In genomic region chr6:123759472-123759871, GRCh38 we compare ENCODE assay signal across 37 cellular contexts. TPM values are rescaled to one million over a fixed set of nuclear protein-coding genes. Genes with fewer than 3 reads are reported as not detected.
"Had no signal": no experiment of that assay in that cellular context is flagged by ENCODE, and none has a peak within 500 bp of the region (broad histone marks: within the 10 kb centered on the region; RNA-seq: fewer than 3 reads in every experiment).

No MANE protein-coding gene starts in this region.

- DNase-seq: activated effector memory CD4-positive, alpha-beta T cell treated with anti-CD3 and anti-CD28 coated beads, Interleukin-2, amount 50 U/mL, for 16 hours; activated effector memory CD4-positive, alpha-beta T cell treated with Interleukin-2 at 50 U/mL for 16 hours; activated gamma-delta T cell; activated gamma-delta T cell treated with Interleukin-2 at 50 U/mL for 16 hours; activated naive CD4-positive, alpha-beta T cell; activated naive CD4-positive, alpha-beta T cell treated with anti-CD3 and anti-CD28 coated beads for 36 hours; activated naive CD4-positive, alpha-beta T cell treated with anti-CD3 and anti-CD28 coated beads, Interleukin-2, amount 10 ng/mL, durations not matched to agents 7 days and 5 days; activated naive CD4-positive, alpha-beta T cell treated with anti-CD3 and anti-CD28 coated beads, Interleukin-2, amount 50 U/mL, for 16 hours; activated naive CD4-positive, alpha-beta T cell treated with Interleukin-2 at 50 U/mL for 16 hours; activated naive CD8-positive, alpha-beta T cell treated with anti-CD3 and anti-CD28 coated beads for 36 hours; activated naive CD8-positive, alpha-beta T cell treated with anti-CD3 and anti-CD28 coated beads, Interleukin-2, amount 10 ng/mL, durations not matched to agents 7 days and 5 days; activated naive CD8-positive, alpha-beta T cell treated with anti-CD3 and anti-CD28 coated beads, Interleukin-2, amount 50 U/mL, for 24 hours; activated T-cell treated with anti-CD3 and anti-CD28 coated beads, Interleukin-2, amount 50 U/mL, for 24 hours; activated T-cell treated with anti-CD3 and anti-CD28 coated beads, Interleukin-2, amount 50 U/mL, for 4 hours; activated T-cell treated with anti-CD3 and anti-CD28 coated beads, Interleukin-2, amount 50 U/mL, for 48 hours; activated T-cell treated with anti-CD3 and anti-CD28 coated beads, Interleukin-2, amount 50 U/mL, for 72 hours; adrenal gland; amniotic stem cell; amygdala; anterior cingulate cortex; aorta; body of pancreas; brain microvascular endothelial cell; caudate nucleus; central memory CD4-positive, alpha-beta T cell; cerebellar nuclear complex had no signal

- H3K9me3 ChIP-seq: ascending aorta, body of pancreas, breast epithelium had no signal

- H3K27ac Mint-ChIP-seq: activated naive CD4-positive, alpha-beta T cell treated with anti-CD3 and anti-CD28 coated beads for 36 hours; activated naive CD4-positive, alpha-beta T cell treated with anti-CD3 and anti-CD28 coated beads, Interleukin-2, amount 10 ng/mL, durations not matched to agents 7 days and 5 days; activated naive CD4-positive, alpha-beta T cell treated with anti-CD3 and anti-CD28 coated beads, Interleukin-2, amount 50 U/mL, for 24 hours; activated naive CD4-positive, alpha-beta T cell treated with anti-CD3 and anti-CD28 coated beads, Interleukin-2, amount 50 U/mL, for 72 hours; activated naive CD8-positive, alpha-beta T cell; activated naive CD8-positive, alpha-beta T cell treated with anti-CD3 and anti-CD28 coated beads for 36 hours; activated naive CD8-positive, alpha-beta T cell treated with anti-CD3 and anti-CD28 coated beads, Interleukin-2, amount 10 ng/mL, durations not matched to agents 7 days and 5 days; activated naive CD8-positive, alpha-beta T cell treated with anti-CD3 and anti-CD28 coated beads, Interleukin-2, amount 50 U/mL, for 24 hours; activated T-cell treated with anti-CD3 and anti-CD28 coated beads, Interleukin-2, amount 50 U/mL, for 24 hours; activated T-cell treated with anti-CD3 and anti-CD28 coated beads, Interleukin-2, amount 50 U/mL, for 72 hours; activated T-helper 1 cell treated with anti-CD3 and anti-CD28 coated beads, Interleukin-12 subunit alpha, Interleukin-12 subunit beta, Interleukin-2, Interleukin-4 antibody, amounts not matched to agents 30 ng/mL and 10 ng/mL and 1 ng/mL, durations not matched to agents 14 hours and 24 hours and 36 hours; activated T-helper 17 cell treated with anti-CD3 and anti-CD28 coated beads, Interleukin-2, amount 50 U/mL, for 72 hours; activated T-helper 2 cell treated with anti-CD3 and anti-CD28 coated beads, Interferon-gamma antibody, Interleukin-2, Interleukin-4, amounts not matched to agents 10 μg/mL and 5 μg/mL and 100 μg/mL, durations not matched to agents 14 hours and 24 hours and 36 hours; brain had no signal

- H3K27me3 Mint-ChIP-seq: activated naive CD4-positive, alpha-beta T cell treated with anti-CD3 and anti-CD28 coated beads, Interleukin-2, amount 10 ng/mL, durations not matched to agents 7 days and 5 days; activated naive CD4-positive, alpha-beta T cell treated with anti-CD3 and anti-CD28 coated beads, Interleukin-2, amount 50 U/mL, for 24 hours; activated naive CD8-positive, alpha-beta T cell; activated naive CD8-positive, alpha-beta T cell treated with anti-CD3 and anti-CD28 coated beads for 36 hours; activated naive CD8-positive, alpha-beta T cell treated with anti-CD3 and anti-CD28 coated beads, Interleukin-2, amount 10 ng/mL, durations not matched to agents 7 days and 5 days; activated naive CD8-positive, alpha-beta T cell treated with anti-CD3 and anti-CD28 coated beads, Interleukin-2, amount 50 U/mL, for 24 hours; activated T-cell treated with anti-CD3 and anti-CD28 coated beads, Interleukin-2, amount 50 U/mL, for 24 hours; activated T-helper 17 cell treated with anti-CD3 and anti-CD28 coated beads, Interleukin-2, amount 50 U/mL, for 72 hours; brain; central memory CD8-positive, alpha-beta T cell had no signal

- H3K27me3 ChIP-seq: adrenal gland, ascending aorta, body of pancreas, brain microvascular endothelial cell, breast epithelium, cardiac muscle cell had no signal

- ATAC-seq: activated naive CD4-positive, alpha-beta T cell treated with anti-CD3 and anti-CD28 coated beads, Interleukin-2, amount 50 U/mL, for 72 hours; activated naive CD8-positive, alpha-beta T cell treated with anti-CD3 and anti-CD28 coated beads, Interleukin-2, amount 50 U/mL, for 24 hours; activated T-cell treated with anti-CD3 and anti-CD28 coated beads, Interleukin-2, amount 50 U/mL, for 4 hours; activated T-cell treated with anti-CD3 and anti-CD28 coated beads, Interleukin-2, amount 50 U/mL, for 72 hours; activated T-helper 17 cell treated with anti-CD3 and anti-CD28 coated beads, Interleukin-2, amount 50 U/mL, for 72 hours; body of pancreas had no signal

- H3K4me3 Mint-ChIP-seq: activated naive CD4-positive, alpha-beta T cell treated with anti-CD3 and anti-CD28 coated beads for 36 hours; activated naive CD4-positive, alpha-beta T cell treated with anti-CD3 and anti-CD28 coated beads, Interleukin-2, amount 10 ng/mL, durations not matched to agents 7 days and 5 days; activated naive CD4-positive, alpha-beta T cell treated with anti-CD3 and anti-CD28 coated beads, Interleukin-2, amount 50 U/mL, for 24 hours; activated naive CD8-positive, alpha-beta T cell; activated naive CD8-positive, alpha-beta T cell treated with anti-CD3 and anti-CD28 coated beads for 36 hours; activated naive CD8-positive, alpha-beta T cell treated with anti-CD3 and anti-CD28 coated beads, Interleukin-2, amount 10 ng/mL, durations not matched to agents 7 days and 5 days; activated naive CD8-positive, alpha-beta T cell treated with anti-CD3 and anti-CD28 coated beads, Interleukin-2, amount 50 U/mL, for 24 hours; activated T-cell treated with anti-CD3 and anti-CD28 coated beads, Interleukin-2, amount 50 U/mL, for 24 hours; activated T-cell treated with anti-CD3 and anti-CD28 coated beads, Interleukin-2, amount 50 U/mL, for 4 hours; activated T-cell treated with anti-CD3 and anti-CD28 coated beads, Interleukin-2, amount 50 U/mL, for 72 hours; activated T-helper 1 cell treated with anti-CD3 and anti-CD28 coated beads, Interleukin-12 subunit alpha, Interleukin-12 subunit beta, Interleukin-2, Interleukin-4 antibody, amounts not matched to agents 30 ng/mL and 10 ng/mL and 1 ng/mL, durations not matched to agents 14 hours and 24 hours and 36 hours; activated T-helper 17 cell treated with anti-CD3 and anti-CD28 coated beads, Interleukin-2, amount 50 U/mL, for 72 hours; brain; central memory CD8-positive, alpha-beta T cell had no signal

- H3K4me1 Mint-ChIP-seq: activated naive CD4-positive, alpha-beta T cell treated with anti-CD3 and anti-CD28 coated beads, Interleukin-2, amount 10 ng/mL, durations not matched to agents 7 days and 5 days; activated naive CD4-positive, alpha-beta T cell treated with anti-CD3 and anti-CD28 coated beads, Interleukin-2, amount 50 U/mL, for 24 hours; activated naive CD8-positive, alpha-beta T cell treated with anti-CD3 and anti-CD28 coated beads for 36 hours; activated naive CD8-positive, alpha-beta T cell treated with anti-CD3 and anti-CD28 coated beads, Interleukin-2, amount 10 ng/mL, durations not matched to agents 7 days and 5 days; activated naive CD8-positive, alpha-beta T cell treated with anti-CD3 and anti-CD28 coated beads, Interleukin-2, amount 50 U/mL, for 24 hours; activated T-helper 17 cell treated with anti-CD3 and anti-CD28 coated beads, Interleukin-2, amount 50 U/mL, for 72 hours; brain; central memory CD8-positive, alpha-beta T cell had no signal

- H3K4me3 ChIP-seq: adrenal gland, ascending aorta, body of pancreas, breast epithelium, cardiac muscle cell had no signal

- H3K4me1 ChIP-seq: adrenal gland, ascending aorta, body of pancreas, breast epithelium had no signal

- H3K27ac ChIP-seq: adrenal gland, ascending aorta, body of pancreas, brain microvascular endothelial cell, breast epithelium, cardiac muscle cell had no signal

- H3K36me3 Mint-ChIP-seq: activated naive CD4-positive, alpha-beta T cell treated with anti-CD3 and anti-CD28 coated beads, Interleukin-2, amount 10 ng/mL, durations not matched to agents 7 days and 5 days; activated naive CD4-positive, alpha-beta T cell treated with anti-CD3 and anti-CD28 coated beads, Interleukin-2, amount 50 U/mL, for 24 hours; activated naive CD4-positive, alpha-beta T cell treated with anti-CD3 and anti-CD28 coated beads, Interleukin-2, amount 50 U/mL, for 72 hours; activated naive CD8-positive, alpha-beta T cell; activated naive CD8-positive, alpha-beta T cell treated with anti-CD3 and anti-CD28 coated beads for 36 hours; activated naive CD8-positive, alpha-beta T cell treated with anti-CD3 and anti-CD28 coated beads, Interleukin-2, amount 10 ng/mL, durations not matched to agents 7 days and 5 days; brain had no signal

- H3K36me3 ChIP-seq: adrenal gland, ascending aorta, brain microvascular endothelial cell, breast epithelium, cardiac muscle cell had no signal

- H3K9me3 Mint-ChIP-seq: activated naive CD4-positive, alpha-beta T cell treated with anti-CD3 and anti-CD28 coated beads, Interleukin-2, amount 10 ng/mL, durations not matched to agents 7 days and 5 days; activated naive CD4-positive, alpha-beta T cell treated with anti-CD3 and anti-CD28 coated beads, Interleukin-2, amount 50 U/mL, for 24 hours; activated naive CD4-positive, alpha-beta T cell treated with anti-CD3 and anti-CD28 coated beads, Interleukin-2, amount 50 U/mL, for 72 hours; activated naive CD8-positive, alpha-beta T cell treated with anti-CD3 and anti-CD28 coated beads, Interleukin-2, amount 10 ng/mL, durations not matched to agents 7 days and 5 days; activated naive CD8-positive, alpha-beta T cell treated with anti-CD3 and anti-CD28 coated beads, Interleukin-2, amount 50 U/mL, for 24 hours; activated T-cell treated with anti-CD3 and anti-CD28 coated beads, Interleukin-2, amount 50 U/mL, for 24 hours; activated T-cell treated with anti-CD3 and anti-CD28 coated beads, Interleukin-2, amount 50 U/mL, for 4 hours; activated T-cell treated with anti-CD3 and anti-CD28 coated beads, Interleukin-2, amount 50 U/mL, for 72 hours; activated T-helper 1 cell treated with anti-CD3 and anti-CD28 coated beads, Interleukin-12 subunit alpha, Interleukin-12 subunit beta, Interleukin-2, Interleukin-4 antibody, amounts not matched to agents 30 ng/mL and 10 ng/mL and 1 ng/mL, durations not matched to agents 14 hours and 24 hours and 36 hours; activated T-helper 2 cell treated with anti-CD3 and anti-CD28 coated beads, Interferon-gamma antibody, Interleukin-2, Interleukin-4, amounts not matched to agents 10 μg/mL and 5 μg/mL and 100 μg/mL, durations not matched to agents 14 hours and 24 hours and 36 hours; central memory CD8-positive, alpha-beta T cell had no signal

RNA-seq across cellular contexts. Expression of gene NKAIN2, which starts 44.2 kb away (rescaled TPM):
- total RNA-seq: activated naive CD4-positive, alpha-beta T cell treated with anti-CD3 and anti-CD28 coated beads for 36 hours; activated naive CD4-positive, alpha-beta T cell treated with anti-CD3 and anti-CD28 coated beads, Interleukin-2, amount 50 U/mL, for 72 hours; activated naive CD8-positive, alpha-beta T cell treated with anti-CD3 and anti-CD28 coated beads for 36 hours; activated naive CD8-positive, alpha-beta T cell treated with anti-CD3 and anti-CD28 coated beads, Interleukin-2, amount 10 ng/mL, durations not matched to agents 7 days and 5 days; activated T-cell treated with anti-CD3 and anti-CD28 coated beads, Interleukin-2, amount 50 U/mL, for 4 hours; activated T-cell treated with anti-CD3 and anti-CD28 coated beads, Interleukin-2, amount 50 U/mL, for 72 hours; activated T-helper 1 cell treated with anti-CD3 and anti-CD28 coated beads, Interleukin-12 subunit alpha, Interleukin-12 subunit beta, Interleukin-2, Interleukin-4 antibody, amounts not matched to agents 30 ng/mL and 10 ng/mL and 1 ng/mL, durations not matched to agents 14 hours and 24 hours and 36 hours; activated T-helper 17 cell treated with anti-CD3 and anti-CD28 coated beads, Interleukin-2, amount 50 U/mL, for 72 hours; activated T-helper 2 cell treated with anti-CD3 and anti-CD28 coated beads, Interferon-gamma antibody, Interleukin-2, Interleukin-4, amounts not matched to agents 10 μg/mL and 5 μg/mL and 100 μg/mL, durations not matched to agents 14 hours and 24 hours and 36 hours; body of pancreas; cardiac muscle cell had no signal
- polyA plus RNA-seq: aorta had no signal
